In the genomic region with DNA sequence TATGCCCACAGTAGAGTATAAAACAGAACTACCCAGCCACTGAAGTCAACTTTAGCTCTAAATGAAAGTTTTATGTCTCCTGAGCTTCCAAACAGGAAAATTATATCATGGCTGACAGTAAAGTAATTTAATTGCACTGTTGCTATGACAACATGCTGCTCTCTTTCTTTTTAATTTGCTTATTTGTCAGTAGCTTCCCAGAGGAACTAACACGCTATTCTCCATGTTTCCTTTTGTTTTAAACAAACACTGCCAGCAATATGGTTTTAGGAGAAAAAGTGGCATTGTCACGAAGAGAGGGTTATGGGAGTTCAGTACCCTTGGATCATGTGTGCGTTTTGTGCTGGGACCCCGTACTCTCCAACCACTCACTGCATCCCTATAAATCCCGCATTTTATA, we compare ENCODE assay signal across 9 cellular contexts. TPM values are rescaled to one million over a fixed set of nuclear protein-coding genes. Genes with fewer than 3 reads are reported as not detected.
DNase-seq lines count a peak whose midpoint lies in the region; ATAC-seq and TF ChIP-seq lines count a peak whose summit lies in the region.
"Had no signal": no experiment of that assay in that cellular context is flagged by ENCODE, and none has a peak within 500 bp of the region (broad histone marks: within the 10 kb centered on the region; RNA-seq: fewer than 3 reads in every experiment).

No MANE protein-coding gene starts in this region.

- DNase-seq in EH (ENCODE audit: low read depth), result peak; percentile 55
- DNase-seq in esophagus squamous epithelium (lab: John Stamatoyannopoulos, UW), result no peak
- DNase-seq in trophoblast cell, result no peak
- DNase-seq in UCSD-AML1 (lab: John Stamatoyannopoulos, UW; ENCODE audit: unreplicated experiment), result no peak
- DNase-seq in NCI-H1930 (lab: John Stamatoyannopoulos, UW), result no peak
- no peak for DNase-seq in cerebellar nuclear complex (lab: John Stamatoyannopoulos, UW)
- DNase-seq: NCI-H446 treated with DMSO at 0.1 percent for 48 hours had no signal

- H2BK5ac ChIP-seq in trophoblast cell (ENCODE audit: low read depth, low read length, poor library complexity), result no peak overlapping the region

- peaks cover 12% of the 10 kb centered on the region for H3K79me1 ChIP-seq in trophoblast cell (ENCODE audit: low read length)

- WGBS in esophagus squamous epithelium, 2 donors, result 12 to 23% methylated on average over 5 of the region's 5 CpGs
- no CpG with 5 or more reads among the region's 5 CpGs for WGBS in trophoblast cell (ENCODE audit: extremely low coverage, insufficient coverage, insufficient read length)

- H3K9ac ChIP-seq in trophoblast cell (ENCODE audit: low read length), result no peak overlapping the region

- H2AFZ ChIP-seq in trophoblast cell (ENCODE audit: insufficient read depth, low read length, poor library complexity), result no peak overlapping the region

- peak overlapping the region; percentile 81 for H3K4ac ChIP-seq in trophoblast cell (ENCODE audit: low read depth, low read length)

- H3K23ac ChIP-seq in trophoblast cell (ENCODE audit: low read length), result no peak overlapping the region

- no peak for TF ChIP-seq POLR2A in esophagus squamous epithelium (IDR thresholded peaks at IDR 0.05)

- peaks cover 21 to 75% (median 43%) of the 10 kb centered on the region in 3 donors for H3K4me1 ChIP-seq in esophagus squamous epithelium
- H3K4me1 ChIP-seq in trophoblast cell (ENCODE audit: control insufficient read depth in 1 of 2, insufficient read depth in 2 of 2, low read length in 2 of 2), result peaks cover 0 to 10% of the 10 kb centered on the region in 2 experiments

- H3K4me2 ChIP-seq in trophoblast cell (ENCODE audit: low read length), result peak overlapping the region; percentile 64

- H3K27me3 ChIP-seq in esophagus squamous epithelium (no peaks in the 10 kb centered on the region), trophoblast cell (ENCODE audit: insufficient read depth, low read length) (no peaks in the 10 kb centered on the region)

- peaks cover 12% of the 10 kb centered on the region for H3K79me2 ChIP-seq in trophoblast cell (ENCODE audit: control insufficient read depth, insufficient read depth, low read length, poor library complexity)

- H3K27ac ChIP-seq in esophagus squamous epithelium (peak overlapping the region; percentile 77 to 99 (median 96)), trophoblast cell (ENCODE audit: low read depth, low read length) (no peak overlapping the region)

- H2BK120ac ChIP-seq in trophoblast cell (ENCODE audit: insufficient read depth, low read length, poor library complexity), result no peak overlapping the region

- ATAC-seq in GM18520 (IDR thresholded peaks at IDR 0.05; ENCODE audit: unreplicated experiment), result no peak

- H4K12ac ChIP-seq in trophoblast cell (ENCODE audit: low read depth, low read length), result no peak overlapping the region

- no peak overlapping the region for H3K18ac ChIP-seq in trophoblast cell (ENCODE audit: low read length)

- peaks cover 0 to 43% (median 0%) of the 10 kb centered on the region in 3 donors for H3K36me3 ChIP-seq in esophagus squamous epithelium
- peaks cover 7 to 9% of the 10 kb centered on the region in 2 experiments for H3K36me3 ChIP-seq in trophoblast cell (ENCODE audit: control insufficient read depth in 1 of 2, insufficient read depth in 2 of 2, low read length in 2 of 2)

- no peak overlapping the region for H2BK12ac ChIP-seq in trophoblast cell (ENCODE audit: low read length)

- H3K9me3 ChIP-seq in esophagus squamous epithelium (no peaks in the 10 kb centered on the region), trophoblast cell (ENCODE audit: insufficient read depth, low read depth, low read length) (no peaks in the 10 kb centered on the region)

- TF ChIP-seq CTCF in esophagus squamous epithelium (IDR thresholded peaks at IDR 0.05), result no peak

- H3K4me3 ChIP-seq in esophagus squamous epithelium, result peak overlapping the region; percentile 74 to 96 (median 93)
- no peak overlapping the region for H3K4me3 ChIP-seq in trophoblast cell (ENCODE audit: low read depth, low read length)

- intact Hi-C loops in esophagus squamous epithelium (cut with DNase I), result no loop called here

- no peak overlapping the region for H4K8ac ChIP-seq in trophoblast cell (ENCODE audit: low read depth, low read length)

- no peak overlapping the region for H4K91ac ChIP-seq in trophoblast cell (ENCODE audit: low read depth, low read length)

- no peak overlapping the region for H2AK5ac ChIP-seq in trophoblast cell (ENCODE audit: low read length)

- H3K14ac ChIP-seq in trophoblast cell (ENCODE audit: low read length), result no peak overlapping the region

TF ChIP-seq in PFSK-1, 5 proteins besides CTCF, POLR2A, EP300 and RAD21:
- TF ChIP-seq, protein P1, sequence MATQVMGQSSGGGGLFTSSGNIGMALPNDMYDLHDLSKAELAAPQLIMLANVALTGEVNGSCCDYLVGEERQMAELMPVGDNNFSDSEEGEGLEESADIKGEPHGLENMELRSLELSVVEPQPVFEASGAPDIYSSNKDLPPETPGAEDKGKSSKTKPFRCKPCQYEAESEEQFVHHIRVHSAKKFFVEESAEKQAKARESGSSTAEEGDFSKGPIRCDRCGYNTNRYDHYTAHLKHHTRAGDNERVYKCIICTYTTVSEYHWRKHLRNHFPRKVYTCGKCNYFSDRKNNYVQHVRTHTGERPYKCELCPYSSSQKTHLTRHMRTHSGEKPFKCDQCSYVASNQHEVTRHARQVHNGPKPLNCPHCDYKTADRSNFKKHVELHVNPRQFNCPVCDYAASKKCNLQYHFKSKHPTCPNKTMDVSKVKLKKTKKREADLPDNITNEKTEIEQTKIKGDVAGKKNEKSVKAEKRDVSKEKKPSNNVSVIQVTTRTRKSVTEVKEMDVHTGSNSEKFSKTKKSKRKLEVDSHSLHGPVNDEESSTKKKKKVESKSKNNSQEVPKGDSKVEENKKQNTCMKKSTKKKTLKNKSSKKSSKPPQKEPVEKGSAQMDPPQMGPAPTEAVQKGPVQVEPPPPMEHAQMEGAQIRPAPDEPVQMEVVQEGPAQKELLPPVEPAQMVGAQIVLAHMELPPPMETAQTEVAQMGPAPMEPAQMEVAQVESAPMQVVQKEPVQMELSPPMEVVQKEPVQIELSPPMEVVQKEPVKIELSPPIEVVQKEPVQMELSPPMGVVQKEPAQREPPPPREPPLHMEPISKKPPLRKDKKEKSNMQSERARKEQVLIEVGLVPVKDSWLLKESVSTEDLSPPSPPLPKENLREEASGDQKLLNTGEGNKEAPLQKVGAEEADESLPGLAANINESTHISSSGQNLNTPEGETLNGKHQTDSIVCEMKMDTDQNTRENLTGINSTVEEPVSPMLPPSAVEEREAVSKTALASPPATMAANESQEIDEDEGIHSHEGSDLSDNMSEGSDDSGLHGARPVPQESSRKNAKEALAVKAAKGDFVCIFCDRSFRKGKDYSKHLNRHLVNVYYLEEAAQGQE (IDR thresholded peaks at IDR 0.05; ENCODE audit: insufficient read depth in 1 of 2, low read depth in 2 of 2, low read length in 2 of 2), result no peak
- TF ChIP-seq FOXP2 (optimal IDR thresholded peaks at IDR 0.05; ENCODE audit: borderline replicate concordance, extremely low read depth, extremely low read length, insufficient read depth) (no peak), TAF1 (IDR thresholded peaks at IDR 0.05; ENCODE audit: borderline replicate concordance, insufficient read depth, low read length) (no peak), SIN3A (IDR thresholded peaks at IDR 0.05; ENCODE audit: borderline replicate concordance, insufficient read depth, low read length) (peak; percentile 14; the same call in 1 of the 2 replicates), POLR2AphosphoS5 (IDR thresholded peaks at IDR 0.05; ENCODE audit: low read depth, low read length) (no peak)

RNA-seq across cellular contexts. Expression of gene FOXN3, which starts 1.9 kb away (rescaled TPM):
- 9.8 TPM for polyA plus RNA-seq in PFSK-1 (2012; ENCODE audit: insufficient read length, low read depth)
- 10 to 100 TPM; 27.4 to 91.4 (median 39.2) TPM for total RNA-seq in esophagus squamous epithelium
- 55.1 and 55.6 TPM in 2 replicates for polyA plus RNA-seq in trophoblast cell (2013)
